20 cellular contexts compared by ENCODE assay signal in the genomic region with DNA sequence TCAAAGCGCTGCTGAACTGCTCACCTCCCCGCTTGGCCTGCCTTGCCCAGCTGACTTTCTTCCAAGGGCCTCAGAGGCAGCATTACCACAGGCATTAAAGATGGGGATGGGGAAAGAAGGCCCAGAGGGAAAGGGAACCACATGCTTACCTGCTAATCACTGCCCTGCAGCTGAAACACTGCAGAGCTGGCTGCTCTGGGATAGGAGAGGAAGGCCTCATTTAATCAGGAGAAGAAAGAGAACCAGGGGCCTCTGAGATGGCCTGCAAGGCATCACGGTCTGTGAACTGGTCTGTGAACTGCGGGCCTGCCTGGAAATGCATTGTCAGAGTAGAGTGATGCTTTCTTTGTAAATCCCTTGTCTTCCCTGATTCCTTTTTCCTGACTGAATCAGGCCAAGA.
"Had no signal": no experiment of that assay in that cellular context is flagged by ENCODE, and none has a peak within 500 bp of the region (broad histone marks: within the 10 kb centered on the region; RNA-seq: fewer than 3 reads in every experiment).

No MANE protein-coding gene starts in this region.

- H3K27me3 Mint-ChIP-seq: activated naive CD8-positive, alpha-beta T cell; stimulated activated naive CD8-positive, alpha-beta T cell treated with anti-CD3 and anti-CD28 coated beads, Interleukin-15, amount 100 ng/mL, for 72 hours had no signal

- H3K9me3 Mint-ChIP-seq: natural killer cell; stimulated activated naive CD8-positive, alpha-beta T cell treated with anti-CD3 and anti-CD28 coated beads, Interleukin-15, amount 100 ng/mL, for 72 hours had no signal

- H3K27ac ChIP-seq: coronary artery, epithelial cell of prostate, right lobe of liver, spleen, testis had no signal

- H3K4me1 Mint-ChIP-seq: stimulated activated naive CD8-positive, alpha-beta T cell treated with anti-CD3 and anti-CD28 coated beads, Interleukin-15, amount 100 ng/mL, for 72 hours had no signal

- H3K27me3 ChIP-seq: right lobe of liver, spleen, testis had no signal

- H3K27ac Mint-ChIP-seq: activated naive CD8-positive, alpha-beta T cell; natural killer cell; stimulated activated naive CD8-positive, alpha-beta T cell treated with anti-CD3 and anti-CD28 coated beads, Interleukin-15, amount 100 ng/mL, for 72 hours had no signal

- H3K9me3 ChIP-seq: mucosa of descending colon, psoas muscle, right lobe of liver, spleen, testis had no signal

- H3K4me1 ChIP-seq: right lobe of liver had no signal

- H3K4me3 ChIP-seq: coronary artery, lung, mucosa of descending colon, psoas muscle, right lobe of liver, spleen, testis had no signal

- DNase-seq: activated CD4-positive, alpha-beta T cell treated with anti-CD3 and anti-CD28 coated beads, Interleukin-2, amount 50 U/mL, for 1 hour; activated CD8-positive, alpha-beta memory T cell treated with anti-CD3 and anti-CD28 coated beads for 24 hours; activated gamma-delta T cell treated with Interleukin-2 at 50 U/mL for 16 hours; amniotic stem cell; central memory CD4-positive, alpha-beta T cell; effector memory CD4-positive, alpha-beta T cell; foreskin melanocyte; head of caudate nucleus; left colon; mucosa of descending colon; natural killer cell; psoas muscle; right lobe of liver; spleen; stimulated activated naive CD8-positive, alpha-beta T cell treated with anti-CD3 and anti-CD28 coated beads, Interleukin-15, amount 100 ng/mL, for 72 hours; testis had no signal

- H3K4me3 Mint-ChIP-seq: activated naive CD8-positive, alpha-beta T cell; natural killer cell; stimulated activated naive CD8-positive, alpha-beta T cell treated with anti-CD3 and anti-CD28 coated beads, Interleukin-15, amount 100 ng/mL, for 72 hours had no signal
